Comparison of ENCODE assay signal across 8 cellular contexts in genomic region chr2:235666240-235666781, GRCh38.
A peak's percentile ranks its signal among the peaks of the same experiment; 100 is the strongest.
DNase-seq lines count a peak whose midpoint lies in the region; ATAC-seq and TF ChIP-seq lines count a peak whose summit lies in the region.

No MANE protein-coding gene starts in this region.

- TF ChIP-seq CTCF in fibroblast of villous mesenchyme (IDR thresholded peaks at IDR 0.05; ENCODE audit: insufficient read depth, low read depth, low read length) (no peak), nephron (IDR thresholded peaks at IDR 0.05; ENCODE audit: unreplicated experiment in 3 of 3) (no peak)

- no peaks in the 10 kb centered on the region for H3K9me3 ChIP-seq in CD4-positive, alpha-beta memory T cell (ENCODE audit: control insufficient read depth in 1 of 2, low read length in 2 of 2)
- H3K9me3 ChIP-seq in T-helper 17 cell (ENCODE audit: control insufficient read depth, low read length, poor library complexity, severe bottlenecking), result no peaks in the 10 kb centered on the region

- H3K27ac ChIP-seq in CD4-positive, alpha-beta memory T cell (ENCODE audit: low read depth, low read length), result no peak overlapping the region

- H3K27ac Mint-ChIP-seq in CD4-positive, alpha-beta memory T cell, result peak overlapping the region in 6 of 7 donors; percentile 2 to 82 (median 46)
- H3K27ac Mint-ChIP-seq in T-helper 17 cell, result peak overlapping the region; percentile 53
- peak overlapping the region; percentile 81 to 92 (median 92) for H3K27ac Mint-ChIP-seq in nephron

- no peaks in the 10 kb centered on the region for H3K27me3 ChIP-seq in CD4-positive, alpha-beta memory T cell (ENCODE audit: insufficient read depth, low read length)

- H3K27me3 Mint-ChIP-seq in CD4-positive, alpha-beta memory T cell, result peaks cover 36 to 37% of the 10 kb centered on the region in 2 donors
- H3K27me3 Mint-ChIP-seq in T-helper 17 cell (peaks cover 62% of the 10 kb centered on the region), nephron (ENCODE audit: low read depth) (peaks cover 29% of the 10 kb centered on the region)

- peak in 4 of 5 donors; percentile 35 to 55 (median 42) for DNase-seq in CD4-positive, alpha-beta memory T cell
- DNase-seq in LoVo (ENCODE audit: low spot score) (peak; percentile 50), T-helper 17 cell (peak in 1 of 3 donors; percentile 12), fibroblast of villous mesenchyme (ENCODE audit: low read depth) (peak; percentile 91), GOT3 (lab: John Stamatoyannopoulos, UW) (no peak)
- no peak for DNase-seq in effector CD4-positive, alpha-beta T cell

- ATAC-seq in T-helper 17 cell, result peak; percentile 62
- ATAC-seq in HG02870 (IDR thresholded peaks at IDR 0.05; ENCODE audit: unreplicated experiment), result no peak

- peaks cover 5 to 25% (median 15%) of the 10 kb centered on the region in 4 donors for H3K4me1 Mint-ChIP-seq in CD4-positive, alpha-beta memory T cell
- peaks cover 5% of the 10 kb centered on the region for H3K4me1 Mint-ChIP-seq in T-helper 17 cell
- peaks cover 37% of the 10 kb centered on the region for H3K4me1 Mint-ChIP-seq in nephron

- no peak overlapping the region for H3K4me3 ChIP-seq in CD4-positive, alpha-beta memory T cell (ENCODE audit: low read length in 2 of 2)
- H3K4me3 ChIP-seq in fibroblast of villous mesenchyme (ENCODE audit: low read depth, low read length), result peak overlapping the region; percentile 40

- no peaks in the 10 kb centered on the region for H3K4me1 ChIP-seq in CD4-positive, alpha-beta memory T cell (ENCODE audit: insufficient read depth, low read length)

- CTCF ChIA-PET in CD4-positive, alpha-beta memory T cell (lab: Charles Lee; ENCODE audit: partially characterized antibody), result interaction anchor here (1.2 kb wide), 1 partner anchor 68 kb away, joined by 3 read pairs; no protein-coding TSS in a partner anchor

- POLR2A ChIA-PET in CD4-positive, alpha-beta memory T cell (lab: Charles Lee; ENCODE audit: partially characterized antibody), result no interaction called here

- H3K36me3 Mint-ChIP-seq in CD4-positive, alpha-beta memory T cell, result no peaks in the 10 kb centered on the region
- no peaks in the 10 kb centered on the region for H3K36me3 Mint-ChIP-seq in T-helper 17 cell (ENCODE audit: low read depth)
- H3K36me3 Mint-ChIP-seq in nephron (ENCODE audit: low read depth), result no peaks in the 10 kb centered on the region

- intact Hi-C loops in CD4-positive, alpha-beta memory T cell (cut with micrococcal nuclease), result no loop called here

- no peaks in the 10 kb centered on the region for H3K36me3 ChIP-seq in CD4-positive, alpha-beta memory T cell (ENCODE audit: insufficient read depth, low read length)

- peaks cover 0 to 3% (median 0%) of the 10 kb centered on the region in 8 donors for H3K9me3 Mint-ChIP-seq in CD4-positive, alpha-beta memory T cell
- no peaks in the 10 kb centered on the region for H3K9me3 Mint-ChIP-seq in nephron

- peak overlapping the region; percentile 22 to 76 (median 66) for H3K4me3 Mint-ChIP-seq in CD4-positive, alpha-beta memory T cell
- H3K4me3 Mint-ChIP-seq in T-helper 17 cell, result peak overlapping the region; percentile 71
- peak overlapping the region; percentile 74 for H3K4me3 Mint-ChIP-seq in nephron

Comparison
In these comparisons a context has a peak if more than half of its experiments do, and no peak if none do; other contexts are left out.
1. DNase-seq: peak in CD4-positive, alpha-beta memory T cell (4 of 5), LoVo (single experiment) and fibroblast of villous mesenchyme (single experiment); none in GOT3 (single experiment) and effector CD4-positive, alpha-beta T cell (single experiment).
2. Peak in every context shown above with its lines, with median percentiles within 50 percentile points of each other: H3K27ac Mint-ChIP-seq and H3K4me3 Mint-ChIP-seq.